In the genomic region with DNA sequence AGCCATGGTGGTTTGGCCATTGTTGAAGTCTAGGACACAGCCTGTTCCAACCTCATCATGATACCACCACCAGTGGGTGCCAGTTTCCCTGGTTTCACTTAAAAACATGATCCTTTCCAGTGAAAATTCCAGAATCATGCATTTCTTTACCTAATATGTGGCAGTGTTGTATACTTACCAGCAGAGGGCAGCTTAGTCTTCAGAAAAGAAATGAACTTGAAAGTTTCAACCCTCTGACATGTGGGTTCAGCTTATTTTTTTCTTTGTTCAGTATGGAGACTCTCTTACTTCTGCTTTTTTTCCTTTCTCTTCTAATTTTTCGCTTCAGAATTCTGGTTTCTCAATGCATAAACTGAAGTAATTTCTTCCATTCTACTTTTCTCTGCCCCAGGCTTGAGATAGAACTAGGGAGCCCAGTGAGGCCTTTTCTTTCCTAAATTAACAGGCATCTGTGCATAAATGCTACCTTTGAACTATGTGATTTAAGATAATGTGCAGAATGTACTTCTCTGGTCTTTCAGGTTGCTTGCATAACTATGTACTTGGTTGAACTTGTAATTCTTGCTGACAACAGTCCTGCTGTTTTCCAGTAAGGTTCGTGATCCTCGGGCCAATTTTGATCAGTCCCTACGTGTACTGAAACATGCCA, we compare ENCODE assay signal across 7 cellular contexts. TPM values are rescaled to one million over a fixed set of nuclear protein-coding genes. Genes with fewer than 3 reads are reported as not detected.
A peak's percentile ranks its signal among the peaks of the same experiment; 100 is the strongest.
DNase-seq lines count a peak whose midpoint lies in the region; ATAC-seq and TF ChIP-seq lines count a peak whose summit lies in the region.

No MANE protein-coding gene starts in this region.

- no peaks in the 10 kb centered on the region for H3K79me2 ChIP-seq in OCI-LY3 (ENCODE audit: low read length)
- H3K79me2 ChIP-seq in smooth muscle cell (ENCODE audit: low read depth): no peaks in the 10 kb centered on the region

- intact Hi-C loops in IMR-90 (cut with micrococcal nuclease) (loop anchor here (1.0 to 2.0 kb wide), 6 partner anchors 57 to 507 kb away; a partner anchor contains a TSS), MCF 10A (cut with micrococcal nuclease) (loop anchor here (1.0 to 5.0 kb wide), 6 partner anchors 58 to 507 kb away; a partner anchor contains a TSS)

- peak overlapping the region in 1 of 2 experiments; percentile 47; a peak in 1 of 4 replicates for H4K8ac ChIP-seq in IMR-90 (ENCODE audit: low read depth in 2 of 2, low read length in 2 of 2)

- H3K79me1 ChIP-seq in IMR-90 (ENCODE audit: low read depth in 1 of 2, low read length in 2 of 2): peaks cover 4 to 9% of the 10 kb centered on the region in 2 experiments; a peak in 2 of 4 replicates

- H3K4me1 ChIP-seq in IMR-90 (ENCODE audit: control insufficient read depth, insufficient read depth, low read length) (no peaks in the 10 kb centered on the region), OCI-LY3 (ENCODE audit: low read length) (peaks cover 21% of the 10 kb centered on the region), smooth muscle cell (ENCODE audit: low read depth) (no peaks in the 10 kb centered on the region)

- no peak overlapping the region for H4K5ac ChIP-seq in IMR-90 (ENCODE audit: low read depth, low read length)

- peaks cover 8% of the 10 kb centered on the region for H3F3A ChIP-seq in smooth muscle cell (ENCODE audit: low read depth)

- H2BK5ac ChIP-seq in IMR-90 (ENCODE audit: low read depth, low read length, poor library complexity, severe bottlenecking): peak overlapping the region; percentile 10

- no CpG with 5 or more reads among the region's 4 CpGs for WGBS in IMR-90 (ENCODE audit: extremely low coverage in 2 of 2, insufficient read length in 1 of 2), 2 experiments
- WGBS in smooth muscle cell (ENCODE audit: low lambda C conversion rate): 70% methylated on average over 4 of the region's 4 CpGs

- ATAC-seq in GM21528 (IDR thresholded peaks at IDR 0.05; ENCODE audit: low FRiP score, unreplicated experiment): peak; percentile 77
- ATAC-seq in IMR-90 (ENCODE audit: low read depth): peak; percentile 83

- in situ Hi-C loops in IMR-90 (cut with MboI; ENCODE audit: low sequenced_read_pairs): loop anchor here (10.0 kb wide), 1 partner anchor 505 kb away; a partner anchor contains a TSS

- H2BK20ac ChIP-seq in IMR-90 (ENCODE audit: low read depth, low read length): 0 out of 2 replicates have a peak overlapping the region, but pooled peaks have one; percentile 29

- 0 out of 2 replicates have a peak overlapping the region, but pooled peaks have one; percentile 33 for H3K14ac ChIP-seq in IMR-90 (replicated peaks; ENCODE audit: low read depth, low read length)

- H3K27ac Mint-ChIP-seq in MCF 10A (ENCODE audit: low read depth, unreplicated experiment): no peak overlapping the region
- H3K27ac Mint-ChIP-seq in immature natural killer cell: peak overlapping the region in 1 of 6 donors; percentile 29

- H3K36me3 Mint-ChIP-seq in MCF 10A (ENCODE audit: insufficient read depth, unreplicated experiment): peaks cover 70% of the 10 kb centered on the region
- H3K36me3 Mint-ChIP-seq in immature natural killer cell: peaks cover 6 to 21% (median 10%) of the 10 kb centered on the region in 3 donors

- TF ChIP-seq CTCF in IMR-90 (conservative IDR thresholded peaks at IDR 0.05; ENCODE audit: low read depth, low read length) (peak; percentile 97), OCI-LY3 (IDR thresholded peaks at IDR 0.05; ENCODE audit: low read depth, low read length) (peak; percentile 93), MCF 10A (IDR thresholded peaks at IDR 0.05; ENCODE audit: unreplicated experiment) (peak; percentile 71), smooth muscle cell (IDR thresholded peaks at IDR 0.05; ENCODE audit: borderline replicate concordance, insufficient read depth, poor library complexity, severe bottlenecking) (peak; percentile 85)

- no TSS peak for BruUV-seq in IMR-90 (replicated peaks; lab: Mats Ljungman, UMichigan)
- no TSS peak for BruUV-seq in MCF 10A (replicated peaks; lab: Mats Ljungman, UMichigan)

- H2BK120ac ChIP-seq in IMR-90 (ENCODE audit: low read depth, low read length): no peak overlapping the region; the same call in 1 of the 2 replicates

- no peak overlapping the region for H3K27ac ChIP-seq in IMR-90 (ENCODE audit: insufficient read depth, low read length)
- H3K27ac ChIP-seq in OCI-LY3 (ENCODE audit: low read length): peak overlapping the region; percentile 84
- peak overlapping the region; percentile 65 for H3K27ac ChIP-seq in smooth muscle cell (ENCODE audit: low read depth)

- H3K4me1 Mint-ChIP-seq in MCF 10A (ENCODE audit: insufficient read depth, unreplicated experiment) (peaks cover 13% of the 10 kb centered on the region), immature natural killer cell (peaks cover 0 to 1% of the 10 kb centered on the region in 2 donors)

- H4K20me1 ChIP-seq in IMR-90 (ENCODE audit: insufficient read depth, low read length) (no peaks in the 10 kb centered on the region), OCI-LY3 (ENCODE audit: insufficient read depth, low read length) (no peaks in the 10 kb centered on the region), smooth muscle cell (ENCODE audit: low read depth) (no peaks in the 10 kb centered on the region)

- H3K27me3 ChIP-seq in IMR-90 (ENCODE audit: control insufficient read depth, insufficient read depth, low read length) (no peaks in the 10 kb centered on the region), OCI-LY3 (ENCODE audit: low read depth, low read length) (no peaks in the 10 kb centered on the region), smooth muscle cell (ENCODE audit: low read depth) (no peaks in the 10 kb centered on the region)

- POLR2A ChIA-PET in IMR-90 (lab: Charles Lee; ENCODE audit: unreplicated experiment): interaction anchor here (0.5 to 0.9 kb wide), 2 partner anchors 12 to 101 kb away, joined by 3 to 4 read pairs; no protein-coding TSS in a partner anchor
- POLR2A ChIA-PET in MCF 10A (lab: Yijun Ruan, JAX): interaction anchor here (0.7 to 2.3 kb wide), 10 partner anchors 10 to 587 kb away, joined by 3 to 35 read pairs (median 3); a partner anchor contains a TSS

- CTCF ChIA-PET in IMR-90 (lab: Yijun Ruan, JAX): interaction anchor here (0.5 to 1.5 kb wide), 15 partner anchors 9 to 1700 kb away, joined by 3 to 9 read pairs (median 4); a partner anchor contains a TSS
- CTCF ChIA-PET in MCF 10A (lab: Yijun Ruan, JAX): interaction anchor here (0.6 to 2.3 kb wide), 22 partner anchors 10 to 710 kb away, joined by 3 to 19 read pairs (median 4); a partner anchor contains a TSS

- H3K9me3 ChIP-seq in IMR-90 (ENCODE audit: control insufficient read depth, insufficient read depth, low read length): no peaks in the 10 kb centered on the region
- H3K9me3 ChIP-seq in OCI-LY3 (ENCODE audit: insufficient read depth, low read length): no peaks in the 10 kb centered on the region
- no peaks in the 10 kb centered on the region for H3K9me3 ChIP-seq in smooth muscle cell (replicated peaks; ENCODE audit: low read depth)

- H2AK9ac ChIP-seq in IMR-90 (replicated peaks; ENCODE audit: low read depth, low read length, poor library complexity): no peak overlapping the region

- H3K56ac ChIP-seq in IMR-90 (ENCODE audit: extremely low read depth, insufficient read depth, low read length): no peak overlapping the region

- dilution Hi-C loops in IMR-90 (cut with HindIII; ENCODE audit: low sequenced_read_pairs, unreplicated experiment): no loop called here

- DNase-seq in GM04503 (ENCODE audit: low read depth): peak; percentile 59
- DNase-seq in IMR-90: peak; percentile 87
- DNase-seq in MCF 10A (ENCODE audit: unreplicated experiment): peak; percentile 80
- peak; percentile 33 to 48 (median 43) for DNase-seq in immature natural killer cell
- no peak for DNase-seq in smooth muscle cell (lab: John Stamatoyannopoulos, UW; ENCODE audit: unreplicated experiment)

- peak; percentile 87 for TF ChIP-seq RAD21 in IMR-90 (IDR thresholded peaks at IDR 0.05; ENCODE audit: low read length)

- H3K18ac ChIP-seq in IMR-90 (ENCODE audit: low read depth, low read length): no peak overlapping the region

- 0 out of 2 replicates have a peak overlapping the region, but pooled peaks have one; percentile 25 for H3K23ac ChIP-seq in IMR-90 (ENCODE audit: low read depth, low read length)

- H3K4me3 Mint-ChIP-seq in MCF 10A (ENCODE audit: unreplicated experiment) (no peak overlapping the region), immature natural killer cell (no peak overlapping the region)

- no peak overlapping the region for H2BK15ac ChIP-seq in IMR-90 (ENCODE audit: low read depth, low read length)

- H3K9me3 Mint-ChIP-seq in MCF 10A (ENCODE audit: unreplicated experiment) (no peaks in the 10 kb centered on the region), immature natural killer cell (no peaks in the 10 kb centered on the region)

- no peak overlapping the region for H2AFZ ChIP-seq in IMR-90 (replicated peaks; ENCODE audit: low read length, poor library complexity)
- no peak overlapping the region for H2AFZ ChIP-seq in OCI-LY3 (ENCODE audit: low read depth, low read length)
- H2AFZ ChIP-seq in smooth muscle cell (ENCODE audit: low read depth): no peak overlapping the region

- no peak overlapping the region for H3K4me2 ChIP-seq in IMR-90 (ENCODE audit: low read depth, low read length)
- H3K4me2 ChIP-seq in OCI-LY3 (ENCODE audit: low read length): peak overlapping the region; percentile 73
- no peak overlapping the region for H3K4me2 ChIP-seq in smooth muscle cell

- peaks cover 2% of the 10 kb centered on the region for H3K36me3 ChIP-seq in IMR-90 (ENCODE audit: control insufficient read depth, insufficient read depth, low read length)
- peaks cover 33% of the 10 kb centered on the region for H3K36me3 ChIP-seq in OCI-LY3 (replicated peaks; ENCODE audit: low read depth, low read length)
- H3K36me3 ChIP-seq in smooth muscle cell (ENCODE audit: low read depth): no peaks in the 10 kb centered on the region

- H3K9ac ChIP-seq in IMR-90 (ENCODE audit: low read depth, low read length) (no peak overlapping the region), OCI-LY3 (ENCODE audit: low read length) (peak overlapping the region; percentile 52), smooth muscle cell (ENCODE audit: low read depth) (no peak overlapping the region)

- H3K9me1 ChIP-seq in IMR-90 (ENCODE audit: insufficient read depth, low read length): no peaks in the 10 kb centered on the region

- no peak overlapping the region for H4K91ac ChIP-seq in IMR-90 (ENCODE audit: insufficient read depth, low read depth, low read length)

- H2AK5ac ChIP-seq in IMR-90 (ENCODE audit: low read depth, low read length): peak overlapping the region; percentile 26; the same call in 1 of the 2 replicates

- TF ChIP-seq POLR2A in IMR-90 (IDR thresholded peaks at IDR 0.05; ENCODE audit: low read depth, low read length): no peak

- peak overlapping the region; percentile 45; the same call in 1 of the 2 replicates for H3K4ac ChIP-seq in IMR-90 (ENCODE audit: low read depth, low read length)

- H3K27me3 Mint-ChIP-seq in MCF 10A (ENCODE audit: insufficient read depth, unreplicated experiment) (no peaks in the 10 kb centered on the region), immature natural killer cell (ENCODE audit: low read depth in 3 of 3) (no peaks in the 10 kb centered on the region)

- no peak overlapping the region for H3K4me3 ChIP-seq in IMR-90 (ENCODE audit: insufficient read depth, low read depth, low read length)
- peak overlapping the region; percentile 50 for H3K4me3 ChIP-seq in OCI-LY3 (ENCODE audit: low read length)
- H3K4me3 ChIP-seq in smooth muscle cell: no peak overlapping the region

RNA-seq across cellular contexts. Expression of a gene that starts 10.7 kb away (rescaled TPM):
- total RNA-seq in IMR-90 (2012; rRNA removed) (3.2 and 6.7 TPM in 2 replicates), MCF 10A (2022) (21.6 and 24.6 TPM in 2 replicates), smooth muscle cell (10.5 and 10.6 TPM in 2 replicates)
- polyA plus RNA-seq in IMR-90 (2012; rRNA removed) (7.0 and 7.8 TPM in 2 replicates), immature natural killer cell (10 to 100 TPM in 1 of 3 donors, 1 to 10 TPM in 2; 7.6 to 11.7 (median 7.8) TPM), smooth muscle cell (6.6 and 10.7 TPM in 2 replicates)
- 1.1 and 1.9 TPM in 2 replicates for polyA plus RNA-seq in IMR-90 (2012; cell fraction: cytosol; rRNA removed)
- 1.0 and 6.5 TPM in 2 replicates for polyA plus RNA-seq in IMR-90 (2012; cell fraction: nucleus; rRNA removed; ENCODE audit: low replicate concordance)

RNA-seq across cellular contexts. Expression of a gene that starts 10.8 kb away (rescaled TPM):
- total RNA-seq in IMR-90 (2012; rRNA removed) (1,905 and 3,011 TPM in 2 replicates), MCF 10A (2022) (1,405 and 1,620 TPM in 2 replicates), smooth muscle cell (3,229 and 3,249 TPM in 2 replicates)
- polyA plus RNA-seq in IMR-90 (2012; rRNA removed) (1,087 and 1,627 TPM in 2 replicates), immature natural killer cell (1,000 to 10,000 TPM in 2 of 3 donors, 100 to 1,000 TPM in 1; 864 to 2,045 (median 1,318) TPM), smooth muscle cell (506 and 531 TPM in 2 replicates)
- 556 and 768 TPM in 2 replicates for polyA plus RNA-seq in IMR-90 (2012; cell fraction: cytosol; rRNA removed)
- 108 and 738 TPM in 2 replicates for polyA plus RNA-seq in IMR-90 (2012; cell fraction: nucleus; rRNA removed; ENCODE audit: low replicate concordance)

RNA-seq across cellular contexts. Expression of a gene that starts 57.7 kb away (rescaled TPM):
- total RNA-seq in IMR-90 (2012; rRNA removed) (257 and 600 TPM in 2 replicates), MCF 10A (2022) (50.9 and 61.7 TPM in 2 replicates), smooth muscle cell (98.0 and 107 TPM in 2 replicates)
- polyA plus RNA-seq in IMR-90 (2012; rRNA removed) (53.7 and 69.2 TPM in 2 replicates), immature natural killer cell (10 to 100 TPM; 29.4 to 48.0 (median 40.0) TPM), smooth muscle cell (88.8 and 128 TPM in 2 replicates)
- 96.2 and 97.8 TPM in 2 replicates for polyA plus RNA-seq in IMR-90 (2012; cell fraction: cytosol; rRNA removed)
- 30.0 and 57.9 TPM in 2 replicates for polyA plus RNA-seq in IMR-90 (2012; cell fraction: nucleus; rRNA removed; ENCODE audit: low replicate concordance)
